ENCODE assay signal across 38 cellular contexts in the genomic region with DNA sequence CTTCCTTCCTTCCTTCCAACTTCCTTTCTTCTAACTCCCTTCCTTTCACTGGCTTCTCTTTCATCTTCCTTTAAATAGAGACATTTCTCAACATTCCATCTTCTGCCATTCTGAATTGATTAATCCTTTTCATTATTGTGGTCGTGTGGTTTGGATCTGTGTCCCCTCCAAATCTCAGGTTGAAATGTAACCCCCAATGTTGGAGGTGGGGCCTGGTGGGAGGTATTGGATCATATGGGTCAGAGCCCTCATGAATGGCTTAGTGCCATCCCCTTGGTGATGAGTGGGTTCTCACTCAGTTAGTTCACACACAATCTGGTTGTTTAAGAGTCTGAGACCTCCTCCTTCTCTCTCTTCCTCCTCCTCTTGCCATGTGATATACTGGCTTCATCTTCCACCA.
"Had no signal": no experiment of that assay in that cellular context is flagged by ENCODE, and none has a peak within 500 bp of the region (broad histone marks: within the 10 kb centered on the region; RNA-seq: fewer than 3 reads in every experiment).

No MANE protein-coding gene starts in this region.

- H3K9me3 Mint-ChIP-seq: activated naive CD4-positive, alpha-beta T cell treated with anti-CD3 and anti-CD28 coated beads, Interleukin-2, amount 10 ng/mL, durations not matched to agents 7 days and 5 days; activated naive CD8-positive, alpha-beta T cell treated with anti-CD3 and anti-CD28 coated beads for 36 hours; activated T-cell treated with anti-CD3 and anti-CD28 coated beads, Interleukin-2, amount 50 U/mL, for 24 hours had no signal

- H3K27ac ChIP-seq: adrenal gland, ascending aorta, body of pancreas, brain microvascular endothelial cell, breast epithelium, cardiac muscle cell had no signal

- H3K27me3 ChIP-seq: adrenal gland, ascending aorta, body of pancreas, brain microvascular endothelial cell, breast epithelium, cardiac muscle cell had no signal

- H3K4me1 Mint-ChIP-seq: activated naive CD4-positive, alpha-beta T cell treated with anti-CD3 and anti-CD28 coated beads, Interleukin-2, amount 10 ng/mL, durations not matched to agents 7 days and 5 days; activated naive CD4-positive, alpha-beta T cell treated with anti-CD3 and anti-CD28 coated beads, Interleukin-2, amount 50 U/mL, for 24 hours; activated naive CD8-positive, alpha-beta T cell treated with anti-CD3 and anti-CD28 coated beads for 36 hours; activated naive CD8-positive, alpha-beta T cell treated with anti-CD3 and anti-CD28 coated beads, Interleukin-2, amount 10 ng/mL, durations not matched to agents 7 days and 5 days; activated naive CD8-positive, alpha-beta T cell treated with anti-CD3 and anti-CD28 coated beads, Interleukin-2, amount 50 U/mL, for 24 hours; activated T-helper 17 cell treated with anti-CD3 and anti-CD28 coated beads, Interleukin-2, amount 50 U/mL, for 72 hours; central memory CD8-positive, alpha-beta T cell had no signal

- H3K4me3 Mint-ChIP-seq: activated naive CD4-positive, alpha-beta T cell treated with anti-CD3 and anti-CD28 coated beads for 36 hours; activated naive CD4-positive, alpha-beta T cell treated with anti-CD3 and anti-CD28 coated beads, Interleukin-2, amount 10 ng/mL, durations not matched to agents 7 days and 5 days; activated naive CD4-positive, alpha-beta T cell treated with anti-CD3 and anti-CD28 coated beads, Interleukin-2, amount 50 U/mL, for 24 hours; activated naive CD8-positive, alpha-beta T cell; activated naive CD8-positive, alpha-beta T cell treated with anti-CD3 and anti-CD28 coated beads for 36 hours; activated naive CD8-positive, alpha-beta T cell treated with anti-CD3 and anti-CD28 coated beads, Interleukin-2, amount 10 ng/mL, durations not matched to agents 7 days and 5 days; activated naive CD8-positive, alpha-beta T cell treated with anti-CD3 and anti-CD28 coated beads, Interleukin-2, amount 50 U/mL, for 24 hours; activated T-cell treated with anti-CD3 and anti-CD28 coated beads, Interleukin-2, amount 50 U/mL, for 24 hours; activated T-cell treated with anti-CD3 and anti-CD28 coated beads, Interleukin-2, amount 50 U/mL, for 4 hours; activated T-cell treated with anti-CD3 and anti-CD28 coated beads, Interleukin-2, amount 50 U/mL, for 72 hours; activated T-helper 1 cell treated with anti-CD3 and anti-CD28 coated beads, Interleukin-12 subunit alpha, Interleukin-12 subunit beta, Interleukin-2, Interleukin-4 antibody, amounts not matched to agents 30 ng/mL and 10 ng/mL and 1 ng/mL, durations not matched to agents 14 hours and 24 hours and 36 hours; activated T-helper 17 cell treated with anti-CD3 and anti-CD28 coated beads, Interleukin-2, amount 50 U/mL, for 72 hours; central memory CD8-positive, alpha-beta T cell had no signal

- H3K4me1 ChIP-seq: adrenal gland, ascending aorta, body of pancreas, breast epithelium had no signal

- DNase-seq: activated effector memory CD4-positive, alpha-beta T cell treated with anti-CD3 and anti-CD28 coated beads, Interleukin-2, amount 50 U/mL, for 16 hours; activated effector memory CD4-positive, alpha-beta T cell treated with Interleukin-2 at 50 U/mL for 16 hours; activated gamma-delta T cell; activated gamma-delta T cell treated with Interleukin-2 at 50 U/mL for 16 hours; activated naive CD4-positive, alpha-beta T cell; activated naive CD4-positive, alpha-beta T cell treated with anti-CD3 and anti-CD28 coated beads for 36 hours; activated naive CD4-positive, alpha-beta T cell treated with anti-CD3 and anti-CD28 coated beads, Interleukin-2, amount 10 ng/mL, durations not matched to agents 7 days and 5 days; activated naive CD4-positive, alpha-beta T cell treated with anti-CD3 and anti-CD28 coated beads, Interleukin-2, amount 50 U/mL, for 16 hours; activated naive CD4-positive, alpha-beta T cell treated with Interleukin-2 at 50 U/mL for 16 hours; activated naive CD8-positive, alpha-beta T cell treated with anti-CD3 and anti-CD28 coated beads for 36 hours; activated naive CD8-positive, alpha-beta T cell treated with anti-CD3 and anti-CD28 coated beads, Interleukin-2, amount 10 ng/mL, durations not matched to agents 7 days and 5 days; activated naive CD8-positive, alpha-beta T cell treated with anti-CD3 and anti-CD28 coated beads, Interleukin-2, amount 50 U/mL, for 24 hours; activated T-cell treated with anti-CD3 and anti-CD28 coated beads, Interleukin-2, amount 50 U/mL, for 1 hour; activated T-cell treated with anti-CD3 and anti-CD28 coated beads, Interleukin-2, amount 50 U/mL, for 24 hours; activated T-cell treated with anti-CD3 and anti-CD28 coated beads, Interleukin-2, amount 50 U/mL, for 4 hours; activated T-cell treated with anti-CD3 and anti-CD28 coated beads, Interleukin-2, amount 50 U/mL, for 48 hours; activated T-cell treated with anti-CD3 and anti-CD28 coated beads, Interleukin-2, amount 50 U/mL, for 72 hours; adrenal gland; amniotic stem cell; amygdala; anterior cingulate cortex; aorta; body of pancreas; brain microvascular endothelial cell; caudate nucleus; central memory CD4-positive, alpha-beta T cell; cerebellar nuclear complex had no signal

- H3K36me3 Mint-ChIP-seq: activated naive CD4-positive, alpha-beta T cell treated with anti-CD3 and anti-CD28 coated beads, Interleukin-2, amount 10 ng/mL, durations not matched to agents 7 days and 5 days; activated naive CD4-positive, alpha-beta T cell treated with anti-CD3 and anti-CD28 coated beads, Interleukin-2, amount 50 U/mL, for 72 hours; activated naive CD8-positive, alpha-beta T cell; activated naive CD8-positive, alpha-beta T cell treated with anti-CD3 and anti-CD28 coated beads for 36 hours; activated naive CD8-positive, alpha-beta T cell treated with anti-CD3 and anti-CD28 coated beads, Interleukin-2, amount 10 ng/mL, durations not matched to agents 7 days and 5 days; brain had no signal

- H3K27ac Mint-ChIP-seq: activated naive CD4-positive, alpha-beta T cell treated with anti-CD3 and anti-CD28 coated beads for 36 hours; activated naive CD4-positive, alpha-beta T cell treated with anti-CD3 and anti-CD28 coated beads, Interleukin-2, amount 10 ng/mL, durations not matched to agents 7 days and 5 days; activated naive CD4-positive, alpha-beta T cell treated with anti-CD3 and anti-CD28 coated beads, Interleukin-2, amount 50 U/mL, for 24 hours; activated naive CD4-positive, alpha-beta T cell treated with anti-CD3 and anti-CD28 coated beads, Interleukin-2, amount 50 U/mL, for 72 hours; activated naive CD8-positive, alpha-beta T cell; activated naive CD8-positive, alpha-beta T cell treated with anti-CD3 and anti-CD28 coated beads for 36 hours; activated naive CD8-positive, alpha-beta T cell treated with anti-CD3 and anti-CD28 coated beads, Interleukin-2, amount 10 ng/mL, durations not matched to agents 7 days and 5 days; activated naive CD8-positive, alpha-beta T cell treated with anti-CD3 and anti-CD28 coated beads, Interleukin-2, amount 50 U/mL, for 24 hours; activated T-cell treated with anti-CD3 and anti-CD28 coated beads, Interleukin-2, amount 50 U/mL, for 24 hours; activated T-cell treated with anti-CD3 and anti-CD28 coated beads, Interleukin-2, amount 50 U/mL, for 72 hours; activated T-helper 1 cell treated with anti-CD3 and anti-CD28 coated beads, Interleukin-12 subunit alpha, Interleukin-12 subunit beta, Interleukin-2, Interleukin-4 antibody, amounts not matched to agents 30 ng/mL and 10 ng/mL and 1 ng/mL, durations not matched to agents 14 hours and 24 hours and 36 hours; activated T-helper 17 cell treated with anti-CD3 and anti-CD28 coated beads, Interleukin-2, amount 50 U/mL, for 72 hours; activated T-helper 2 cell treated with anti-CD3 and anti-CD28 coated beads, Interferon-gamma antibody, Interleukin-2, Interleukin-4, amounts not matched to agents 10 μg/mL and 5 μg/mL and 100 μg/mL, durations not matched to agents 14 hours and 24 hours and 36 hours had no signal

- H3K36me3 ChIP-seq: adrenal gland, ascending aorta, brain microvascular endothelial cell, breast epithelium, cardiac muscle cell had no signal

- H3K9me3 ChIP-seq: adrenal gland, ascending aorta, body of pancreas had no signal

- H3K4me3 ChIP-seq: adrenal gland, ascending aorta, body of pancreas, breast epithelium, cardiac muscle cell had no signal
